ENCODE assay signal across 2 cellular contexts in the genomic region with DNA sequence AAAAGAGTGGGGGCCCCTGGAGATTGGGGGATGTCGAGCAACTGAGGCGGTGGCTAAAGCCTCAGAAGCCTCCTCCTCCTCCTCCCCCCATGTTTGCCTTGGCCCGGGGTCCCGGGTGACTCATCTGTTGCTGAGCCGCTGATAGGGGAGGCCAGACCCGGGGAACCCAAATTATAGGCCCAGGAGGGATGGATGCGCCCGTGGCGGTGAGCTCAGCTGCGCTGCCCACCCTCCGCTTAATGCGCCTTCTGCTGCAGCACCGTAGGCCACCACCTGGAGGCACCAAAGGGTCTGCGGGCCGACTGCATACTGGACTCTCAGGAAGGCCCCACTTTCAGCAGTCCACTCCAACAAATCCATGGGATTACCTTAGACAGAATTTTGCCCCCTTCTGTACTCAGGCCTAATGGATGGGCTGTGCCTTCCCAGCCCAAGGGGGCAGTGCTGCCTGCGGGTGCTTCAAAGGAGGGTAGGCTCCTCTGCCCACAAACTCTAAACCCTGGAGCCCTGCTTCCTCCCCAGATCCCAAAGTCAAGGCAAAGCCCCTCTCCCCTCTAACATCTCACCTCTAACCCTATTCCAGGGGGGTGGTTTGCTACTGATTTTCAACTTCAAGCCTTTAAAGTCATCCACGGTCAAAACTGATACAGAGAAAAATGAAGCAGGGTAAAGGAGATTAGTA.
A peak's percentile ranks its signal among the peaks of the same experiment; 100 is the strongest.
TF ChIP-seq lines count a peak whose summit lies in the region.

No MANE protein-coding gene starts in this region.

TF ChIP-seq in endothelial cell of umbilical vein, 7 proteins besides CTCF, POLR2A, EP300 and RAD21:
- TF ChIP-seq GATA2 (IDR thresholded peaks at IDR 0.05; ENCODE audit: insufficient read depth, insufficient read length, low read depth, low read length) (no peak), FOS (IDR thresholded peaks at IDR 0.05; ENCODE audit: borderline replicate concordance, insufficient read depth, low read length) (no peak), JUN (IDR thresholded peaks at IDR 0.05; ENCODE audit: borderline replicate concordance, insufficient read depth, insufficient read length, low read depth) (no peak), POLR2AphosphoS5 (IDR thresholded peaks at IDR 0.05; ENCODE audit: insufficient read depth, low read depth, low read length) (no peak), MYC (IDR thresholded peaks at IDR 0.05; ENCODE audit: low read depth, low read length) (no peak), EZH2 (IDR thresholded peaks at IDR 0.05; ENCODE audit: borderline replicate concordance, low read depth, low read length, severe bottlenecking) (no peak)
- TF ChIP-seq, protein P1, sequence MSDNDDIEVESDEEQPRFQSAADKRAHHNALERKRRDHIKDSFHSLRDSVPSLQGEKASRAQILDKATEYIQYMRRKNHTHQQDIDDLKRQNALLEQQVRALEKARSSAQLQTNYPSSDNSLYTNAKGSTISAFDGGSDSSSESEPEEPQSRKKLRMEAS (IDR thresholded peaks at IDR 0.05; ENCODE audit: insufficient read depth, insufficient read length) = no peak
TF ChIP-seq in endothelial cell of umbilical vein: peak in this region for 0.

TF ChIP-seq in neural cell, 6 proteins besides CTCF, POLR2A, EP300 and RAD21:
- TF ChIP-seq EZH2 (IDR thresholded peaks at IDR 0.05; ENCODE audit: borderline replicate concordance, insufficient read depth, low read length, poor library complexity, severe bottlenecking) = peak; percentile 66
- TF ChIP-seq, protein P2, sequence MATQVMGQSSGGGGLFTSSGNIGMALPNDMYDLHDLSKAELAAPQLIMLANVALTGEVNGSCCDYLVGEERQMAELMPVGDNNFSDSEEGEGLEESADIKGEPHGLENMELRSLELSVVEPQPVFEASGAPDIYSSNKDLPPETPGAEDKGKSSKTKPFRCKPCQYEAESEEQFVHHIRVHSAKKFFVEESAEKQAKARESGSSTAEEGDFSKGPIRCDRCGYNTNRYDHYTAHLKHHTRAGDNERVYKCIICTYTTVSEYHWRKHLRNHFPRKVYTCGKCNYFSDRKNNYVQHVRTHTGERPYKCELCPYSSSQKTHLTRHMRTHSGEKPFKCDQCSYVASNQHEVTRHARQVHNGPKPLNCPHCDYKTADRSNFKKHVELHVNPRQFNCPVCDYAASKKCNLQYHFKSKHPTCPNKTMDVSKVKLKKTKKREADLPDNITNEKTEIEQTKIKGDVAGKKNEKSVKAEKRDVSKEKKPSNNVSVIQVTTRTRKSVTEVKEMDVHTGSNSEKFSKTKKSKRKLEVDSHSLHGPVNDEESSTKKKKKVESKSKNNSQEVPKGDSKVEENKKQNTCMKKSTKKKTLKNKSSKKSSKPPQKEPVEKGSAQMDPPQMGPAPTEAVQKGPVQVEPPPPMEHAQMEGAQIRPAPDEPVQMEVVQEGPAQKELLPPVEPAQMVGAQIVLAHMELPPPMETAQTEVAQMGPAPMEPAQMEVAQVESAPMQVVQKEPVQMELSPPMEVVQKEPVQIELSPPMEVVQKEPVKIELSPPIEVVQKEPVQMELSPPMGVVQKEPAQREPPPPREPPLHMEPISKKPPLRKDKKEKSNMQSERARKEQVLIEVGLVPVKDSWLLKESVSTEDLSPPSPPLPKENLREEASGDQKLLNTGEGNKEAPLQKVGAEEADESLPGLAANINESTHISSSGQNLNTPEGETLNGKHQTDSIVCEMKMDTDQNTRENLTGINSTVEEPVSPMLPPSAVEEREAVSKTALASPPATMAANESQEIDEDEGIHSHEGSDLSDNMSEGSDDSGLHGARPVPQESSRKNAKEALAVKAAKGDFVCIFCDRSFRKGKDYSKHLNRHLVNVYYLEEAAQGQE (IDR thresholded peaks at IDR 0.05; ENCODE audit: borderline replicate concordance) = no peak
